9 cellular contexts compared by ENCODE assay signal in the genomic region with DNA sequence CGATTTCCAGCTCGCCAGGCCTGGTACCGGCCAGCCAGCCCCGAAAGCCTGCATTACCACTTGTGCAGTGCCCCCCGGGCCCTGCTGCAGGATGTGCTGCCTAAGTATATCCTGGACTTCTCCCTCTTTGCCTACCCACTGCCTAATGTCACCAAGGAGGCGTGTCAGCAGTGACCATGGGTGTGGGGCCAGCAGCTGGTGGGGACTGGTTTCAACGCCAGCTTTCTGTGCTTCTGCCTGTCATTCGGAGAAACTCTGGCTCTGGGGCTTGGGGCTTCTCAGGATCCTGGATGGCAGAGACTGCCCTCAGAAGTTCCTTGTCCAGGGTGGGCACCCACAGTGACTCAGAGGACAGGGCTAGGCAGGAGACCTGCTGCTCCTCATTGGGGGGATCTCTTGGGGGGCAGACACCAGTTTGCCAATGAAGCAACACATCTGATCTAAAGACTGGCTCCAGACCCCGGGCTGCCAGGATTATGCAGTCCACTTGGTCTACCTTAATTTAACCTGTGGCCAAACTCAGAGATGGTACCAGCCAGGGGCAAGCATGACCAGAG. TPM values are rescaled to one million over a fixed set of nuclear protein-coding genes. Genes with fewer than 3 reads are reported as not detected.
DNase-seq lines count a peak whose midpoint lies in the region; ATAC-seq and TF ChIP-seq lines count a peak whose summit lies in the region.
"Had no signal": no experiment of that assay in that cellular context is flagged by ENCODE, and none has a peak within 500 bp of the region (broad histone marks: within the 10 kb centered on the region; RNA-seq: fewer than 3 reads in every experiment).

No MANE protein-coding gene starts in this region.

- no peak overlapping the region for H3K4ac ChIP-seq in mesenchymal stem cell (ENCODE audit: low read depth in 1 of 2, low read length in 2 of 2)

- H3K4me1 ChIP-seq in left ventricle myocardium inferior (peaks cover 28% of the 10 kb centered on the region), right cardiac atrium (ENCODE audit: control insufficient read depth, insufficient read depth, low read length) (peaks cover 5% of the 10 kb centered on the region), ascending aorta (peaks cover 7 to 13% of the 10 kb centered on the region in 2 donors), mesenchymal stem cell (ENCODE audit: control insufficient read depth, insufficient read depth, low read depth, low read length) (peaks cover 18% of the 10 kb centered on the region), urinary bladder (ENCODE audit: insufficient read depth) (no peaks in the 10 kb centered on the region)

- no peak overlapping the region for H2AK5ac ChIP-seq in mesenchymal stem cell (ENCODE audit: low read length, severe bottlenecking)

- peak overlapping the region in 1 of 2 experiments; percentile 34 for H2BK12ac ChIP-seq in mesenchymal stem cell (ENCODE audit: low read length in 2 of 2)

- H3K79me1 ChIP-seq in mesenchymal stem cell (replicated peaks; ENCODE audit: low read length, poor library complexity, severe bottlenecking), result peaks cover 16% of the 10 kb centered on the region

- no peak overlapping the region for H3K18ac ChIP-seq in mesenchymal stem cell (ENCODE audit: low read depth in 1 of 2, low read length in 2 of 2)

- H3K23ac ChIP-seq in mesenchymal stem cell (ENCODE audit: low read length in 2 of 2), result no peak overlapping the region

- H2BK120ac ChIP-seq in mesenchymal stem cell (ENCODE audit: low read depth, low read length), result no peak overlapping the region

- peaks cover 4% of the 10 kb centered on the region for H3K36me3 ChIP-seq in left ventricle myocardium inferior
- H3K36me3 ChIP-seq in ascending aorta, result no peaks in the 10 kb centered on the region
- peaks cover 5 to 12% of the 10 kb centered on the region in 2 experiments for H3K36me3 ChIP-seq in mesenchymal stem cell (ENCODE audit: control insufficient read depth in 1 of 2, insufficient read depth in 2 of 2, low read depth in 1 of 2, low read length in 2 of 2)
- H3K36me3 ChIP-seq in urinary bladder (ENCODE audit: insufficient read depth), result no peaks in the 10 kb centered on the region

- H3K27me3 ChIP-seq in left ventricle myocardium inferior (ENCODE audit: low read depth), result no peaks in the 10 kb centered on the region
- no peaks in the 10 kb centered on the region for H3K27me3 ChIP-seq in right cardiac atrium (ENCODE audit: control insufficient read depth, insufficient read depth)
- H3K27me3 ChIP-seq in ascending aorta, result no peaks in the 10 kb centered on the region
- peaks cover 0 to 2% of the 10 kb centered on the region in 2 experiments for H3K27me3 ChIP-seq in mesenchymal stem cell (ENCODE audit: control insufficient read depth in 1 of 2, insufficient read depth in 1 of 2, low read length in 2 of 2)

- TF ChIP-seq CTCF in left ventricle myocardium inferior (IDR thresholded peaks at IDR 0.05; ENCODE audit: borderline replicate concordance) (no peak), ascending aorta (IDR thresholded peaks at IDR 0.05) (no peak)

- H2AFZ ChIP-seq in mesenchymal stem cell (ENCODE audit: low read depth, low read length), result no peak overlapping the region

- peak overlapping the region in 1 of 2 experiments; percentile 53 for H3K14ac ChIP-seq in mesenchymal stem cell (ENCODE audit: low read length in 2 of 2)

- intact Hi-C loops in left ventricle myocardium inferior (cut with micrococcal nuclease) (no loop called here), right cardiac atrium (cut with DNase I) (no loop called here), ascending aorta (cut with DNase I) (loop anchor here (5.0 kb wide), 1 partner anchor 95 kb away; the partner anchor contains the start of genes CCDC32 and RPUSD2)

- H3K27ac ChIP-seq in left ventricle myocardium inferior (replicated peaks), result no peak overlapping the region
- H3K27ac ChIP-seq in right cardiac atrium (ENCODE audit: low read length), result no peak overlapping the region
- H3K27ac ChIP-seq in ascending aorta, result peak overlapping the region in 1 of 2 donors; percentile 83
- H3K27ac ChIP-seq in mesenchymal stem cell (ENCODE audit: low read length, poor library complexity, severe bottlenecking), result no peak overlapping the region
- no peak overlapping the region for H3K27ac ChIP-seq in urinary bladder (ENCODE audit: low read depth)

- WGBS in right cardiac atrium, result 68% methylated on average over 9 of the region's 9 CpGs
- 88% methylated on average over 9 of the region's 9 CpGs for WGBS in mesenchymal stem cell
- 77% methylated on average over 9 of the region's 9 CpGs for WGBS in urinary bladder

- no peak for ATAC-seq in right cardiac atrium
- ATAC-seq in GM18498 (IDR thresholded peaks at IDR 0.05; ENCODE audit: unreplicated experiment), result no peak
- ATAC-seq in HG03280 (IDR thresholded peaks at IDR 0.05; ENCODE audit: unreplicated experiment), result no peak

- H2BK5ac ChIP-seq in mesenchymal stem cell (ENCODE audit: low read depth, low read length, poor library complexity, severe bottlenecking), result no peak overlapping the region

- H3K4me3 ChIP-seq in left ventricle myocardium inferior, result peak overlapping the region; percentile 85
- no peak overlapping the region for H3K4me3 ChIP-seq in right cardiac atrium (ENCODE audit: low read length)
- H3K4me3 ChIP-seq in ascending aorta, result peak overlapping the region; percentile 74 to 89
- peak overlapping the region; percentile 62 to 97 for H3K4me3 ChIP-seq in mesenchymal stem cell (ENCODE audit: insufficient read depth in 1 of 2, low read depth in 1 of 2, low read length in 2 of 2)
- peak overlapping the region; percentile 72 for H3K4me3 ChIP-seq in urinary bladder (ENCODE audit: low read depth, low read length)

- peak overlapping the region; percentile 49 for H3K4me2 ChIP-seq in mesenchymal stem cell (ENCODE audit: low read length, poor library complexity, severe bottlenecking)

- no peak for DNase-seq in left ventricle myocardium inferior
- no peak for DNase-seq in right cardiac atrium
- DNase-seq in ascending aorta (ENCODE audit: low spot score in 2 of 2), result no peak
- no peak for DNase-seq in mesenchymal stem cell
- no peak for DNase-seq in NCI-H69 (lab: John Stamatoyannopoulos, UW)
- DNase-seq: HCEC 1CT had no signal

- H2BK15ac ChIP-seq in mesenchymal stem cell (ENCODE audit: low read depth, poor library complexity, severe bottlenecking), result no peak overlapping the region

- H3K9me3 ChIP-seq in left ventricle myocardium inferior (replicated peaks) (no peaks in the 10 kb centered on the region), right cardiac atrium (ENCODE audit: control insufficient read depth, low read length) (no peaks in the 10 kb centered on the region), ascending aorta (no peaks in the 10 kb centered on the region), mesenchymal stem cell (ENCODE audit: control insufficient read depth, low read length) (no peaks in the 10 kb centered on the region)

- H3K9ac ChIP-seq in mesenchymal stem cell (ENCODE audit: low read length), result peak overlapping the region; percentile 90

- H4K91ac ChIP-seq in mesenchymal stem cell (ENCODE audit: low read length), result peak overlapping the region; percentile 1

- peak overlapping the region; percentile 36 for H4K8ac ChIP-seq in mesenchymal stem cell (ENCODE audit: low read length)

RNA-seq across cellular contexts. Expression of gene CHST14, which starts 1.5 kb away (rescaled TPM):
- 8.4 TPM for total RNA-seq in left ventricle myocardium inferior
- total RNA-seq in right cardiac atrium, result 10 to 100 TPM; 11.5 to 13.9 (median 12.5) TPM
- 11.6 TPM for polyA plus RNA-seq in right cardiac atrium
- total RNA-seq in ascending aorta, result 22.0 TPM
- 19.9 TPM for polyA plus RNA-seq in mesenchymal stem cell (2013, experiment 1 of 2)
- polyA plus RNA-seq in mesenchymal stem cell (2013, experiment 2 of 2), result 20.4 TPM
- 11.8 TPM for total RNA-seq in urinary bladder
- polyA plus RNA-seq in urinary bladder, result 22.6 TPM

RNA-seq across cellular contexts. Expression of gene BAHD1, which starts 31.5 kb away (rescaled TPM):
- 17.1 TPM for total RNA-seq in left ventricle myocardium inferior
- total RNA-seq in right cardiac atrium, result 10 to 100 TPM; 15.4 to 17.8 (median 16.9) TPM
- polyA plus RNA-seq in right cardiac atrium, result 11.6 TPM
- 10.6 TPM for total RNA-seq in ascending aorta
- 14.7 TPM for polyA plus RNA-seq in mesenchymal stem cell (2013, experiment 1 of 2)
- 14.4 TPM for polyA plus RNA-seq in mesenchymal stem cell (2013, experiment 2 of 2)
- total RNA-seq in urinary bladder, result 7.9 TPM
- 23.0 TPM for polyA plus RNA-seq in urinary bladder
